ENCODE assay signal across 14 cellular contexts in genomic region chr3:183490211-183490601, GRCh38.
DNase-seq lines count a peak whose midpoint lies in the region; ATAC-seq, FAIRE-seq and TF ChIP-seq lines count a peak whose summit lies in the region.
"Had no signal": no experiment of that assay in that cellular context is flagged by ENCODE, and none has a peak within 500 bp of the region (broad histone marks: within the 10 kb centered on the region; RNA-seq: fewer than 3 reads in every experiment).

No MANE protein-coding gene starts in this region.

- peaks cover 14% of the 10 kb centered on the region for H3K4me1 Mint-ChIP-seq in activated naive CD4-positive, alpha-beta T cell treated with anti-CD3 and anti-CD28 coated beads for 36 hours (ENCODE audit: low read depth)
- H3K4me1 Mint-ChIP-seq in activated naive CD4-positive, alpha-beta T cell treated with anti-CD3 and anti-CD28 coated beads, Interleukin-2, amount 10 ng/mL, durations not matched to agents 7 days and 5 days, result peaks cover 22% of the 10 kb centered on the region
- no peaks in the 10 kb centered on the region for H3K4me1 Mint-ChIP-seq in activated CD8-positive, alpha-beta memory T cell treated with anti-CD3 and anti-CD28 coated beads, Interleukin-2, amount 10 ng/mL, durations not matched to agents 7 days and 5 days
- no peaks in the 10 kb centered on the region for H3K4me1 Mint-ChIP-seq in activated T-helper 2 cell treated with anti-CD3 and anti-CD28 coated beads, Interferon-gamma antibody, Interleukin-2, Interleukin-4, amounts not matched to agents 10 μg/mL and 5 μg/mL and 100 μg/mL, durations not matched to agents 14 hours and 24 hours and 36 hours (ENCODE audit: low read depth)
- H3K4me1 Mint-ChIP-seq: activated CD4-positive, alpha-beta memory T cell treated with anti-CD3 and anti-CD28 coated beads, Interleukin-2, amount 10 ng/mL, durations not matched to agents 7 days and 5 days had no signal

- H3K36me3 ChIP-seq in keratinocyte (ENCODE audit: control insufficient read depth in 2 of 2, extremely low read depth in 1 of 2, insufficient read depth in 2 of 2, low read length in 2 of 2) (no peaks in the 10 kb centered on the region), transverse colon (no peaks in the 10 kb centered on the region)
- H3K36me3 ChIP-seq: left ventricle myocardium inferior, tibial nerve had no signal

- CTCF ChIA-PET in activated naive CD4-positive, alpha-beta T cell treated with anti-CD3 and anti-CD28 coated beads for 36 hours (lab: Charles Lee), result interaction anchor here (1.1 to 1.4 kb wide), 2 partner anchors 10 to 61 kb away, joined by 4 to 7 read pairs; no protein-coding TSS in a partner anchor
- CTCF ChIA-PET in activated naive CD4-positive, alpha-beta T cell treated with anti-CD3 and anti-CD28 coated beads, Interleukin-2, amount 10 ng/mL, durations not matched to agents 7 days and 5 days (lab: Charles Lee), result interaction anchor here (1.0 kb wide), 1 partner anchor 74 kb away, joined by 3 read pairs; no protein-coding TSS in a partner anchor
- CTCF ChIA-PET in activated CD8-positive, alpha-beta memory T cell treated with anti-CD3 and anti-CD28 coated beads, Interleukin-2, amount 10 ng/mL, durations not matched to agents 7 days and 5 days (lab: Charles Lee), result interaction anchor here (1.2 to 2.0 kb wide), 2 partner anchors 10 to 12 kb away, joined by 3 to 6 read pairs; no protein-coding TSS in a partner anchor

- no peak for TF ChIP-seq EP300 in transverse colon (IDR thresholded peaks at IDR 0.05; ENCODE audit: low read depth)

- dilution Hi-C loops in keratinocyte (cut with MboI; ENCODE audit: extremely low pct_ligation_motif_present, low sequenced_read_pairs), result no loop called here

- no peak overlapping the region for H3K4me3 ChIP-seq in keratinocyte (ENCODE audit: control insufficient read depth in 2 of 3, extremely low read depth in 1 of 3, insufficient read depth in 2 of 3, low read depth in 1 of 3, low read length in 3 of 3)
- H3K4me3 ChIP-seq in transverse colon, result no peak overlapping the region
- H3K4me3 ChIP-seq: left ventricle myocardium inferior, tibial nerve had no signal

- no peak for FAIRE-seq in keratinocyte (lab: Jason Lieb, UNC)

- intact Hi-C loops in activated naive CD4-positive, alpha-beta T cell treated with anti-CD3 and anti-CD28 coated beads for 36 hours (cut with micrococcal nuclease), result loop anchor here (2.0 kb wide), 1 partner anchor 27 kb away; no protein-coding TSS in a partner anchor
- intact Hi-C loops in transverse colon (cut with DNase I; ENCODE audit: low total_unique reads), result no loop called here
- intact Hi-C loops in activated T-helper 2 cell treated with anti-CD3 and anti-CD28 coated beads, Interferon-gamma antibody, Interleukin-2, Interleukin-4, amounts not matched to agents 10 μg/mL and 5 μg/mL and 100 μg/mL, durations not matched to agents 14 hours and 24 hours and 36 hours (cut with micrococcal nuclease), result no loop called here

- no peaks in the 10 kb centered on the region for H3K9me3 ChIP-seq in keratinocyte (ENCODE audit: control insufficient read depth, low read depth, low read length)
- H3K9me3 ChIP-seq in transverse colon, result no peaks in the 10 kb centered on the region
- H3K9me3 ChIP-seq: left ventricle myocardium inferior, tibial nerve had no signal

- H3K36me3 Mint-ChIP-seq in activated naive CD4-positive, alpha-beta T cell treated with anti-CD3 and anti-CD28 coated beads for 36 hours (ENCODE audit: low read depth), result peaks cover 38% of the 10 kb centered on the region
- H3K36me3 Mint-ChIP-seq in activated naive CD4-positive, alpha-beta T cell treated with anti-CD3 and anti-CD28 coated beads, Interleukin-2, amount 10 ng/mL, durations not matched to agents 7 days and 5 days, result peaks cover 52% of the 10 kb centered on the region
- H3K36me3 Mint-ChIP-seq in activated CD8-positive, alpha-beta memory T cell treated with anti-CD3 and anti-CD28 coated beads, Interleukin-2, amount 10 ng/mL, durations not matched to agents 7 days and 5 days, result peaks cover 9% of the 10 kb centered on the region
- peaks cover 41% of the 10 kb centered on the region for H3K36me3 Mint-ChIP-seq in activated T-helper 2 cell treated with anti-CD3 and anti-CD28 coated beads, Interferon-gamma antibody, Interleukin-2, Interleukin-4, amounts not matched to agents 10 μg/mL and 5 μg/mL and 100 μg/mL, durations not matched to agents 14 hours and 24 hours and 36 hours (ENCODE audit: low read depth)

- no peaks in the 10 kb centered on the region for H4K20me1 ChIP-seq in keratinocyte (ENCODE audit: control insufficient read depth, extremely low read depth, insufficient read depth, low read length)

- WGBS in transverse colon (ENCODE audit: low coverage in 1 of 2), 2 donors, result 70 to 86% methylated on average over 6 to 9 of the region's 9 CpGs

- no peaks in the 10 kb centered on the region for H3K9me1 ChIP-seq in keratinocyte (ENCODE audit: control insufficient read depth, extremely low read depth, insufficient read depth, low read length)

- no peak for DNase-seq in activated naive CD4-positive, alpha-beta T cell treated with anti-CD3 and anti-CD28 coated beads for 36 hours
- DNase-seq in activated naive CD4-positive, alpha-beta T cell treated with anti-CD3 and anti-CD28 coated beads, Interleukin-2, amount 10 ng/mL, durations not matched to agents 7 days and 5 days, result no peak
- peak; percentile 18 for DNase-seq in activated CD8-positive, alpha-beta memory T cell treated with anti-CD3 and anti-CD28 coated beads, Interleukin-2, amount 10 ng/mL, durations not matched to agents 7 days and 5 days
- DNase-seq in keratinocyte (ENCODE audit: low read depth, low spot score), result no peak
- DNase-seq in transverse colon, result no peak
- no peak for DNase-seq in activated T-helper 2 cell treated with anti-CD3 and anti-CD28 coated beads, Interferon-gamma antibody, Interleukin-2, Interleukin-4, amounts not matched to agents 10 μg/mL and 5 μg/mL and 100 μg/mL, durations not matched to agents 14 hours and 24 hours and 36 hours (ENCODE audit: low spot score)
- DNase-seq in DMS 273 treated with DMSO at 0.1 percent for 48 hours (lab: John Stamatoyannopoulos, UW), result no peak
- DNase-seq: activated CD4-positive, alpha-beta memory T cell treated with anti-CD3 and anti-CD28 coated beads, Interleukin-2, amount 10 ng/mL, durations not matched to agents 7 days and 5 days; activated gamma-delta T cell treated with Interleukin-2 at 50 U/mL for 16 hours; left ventricle myocardium inferior; stimulated activated CD4-positive, alpha-beta T cell treated with anti-CD3 and anti-CD28 coated beads, Interleukin-4, amount 100 ng/mL, for 24 hours had no signal

- H3K9me3 Mint-ChIP-seq in activated naive CD4-positive, alpha-beta T cell treated with anti-CD3 and anti-CD28 coated beads for 36 hours, result no peaks in the 10 kb centered on the region
- no peaks in the 10 kb centered on the region for H3K9me3 Mint-ChIP-seq in activated naive CD4-positive, alpha-beta T cell treated with anti-CD3 and anti-CD28 coated beads, Interleukin-2, amount 10 ng/mL, durations not matched to agents 7 days and 5 days
- H3K9me3 Mint-ChIP-seq in activated CD8-positive, alpha-beta memory T cell treated with anti-CD3 and anti-CD28 coated beads, Interleukin-2, amount 10 ng/mL, durations not matched to agents 7 days and 5 days (ENCODE audit: low read depth), result no peaks in the 10 kb centered on the region
- H3K9me3 Mint-ChIP-seq in activated T-helper 2 cell treated with anti-CD3 and anti-CD28 coated beads, Interferon-gamma antibody, Interleukin-2, Interleukin-4, amounts not matched to agents 10 μg/mL and 5 μg/mL and 100 μg/mL, durations not matched to agents 14 hours and 24 hours and 36 hours, result no peaks in the 10 kb centered on the region
- H3K9me3 Mint-ChIP-seq: activated CD4-positive, alpha-beta memory T cell treated with anti-CD3 and anti-CD28 coated beads, Interleukin-2, amount 10 ng/mL, durations not matched to agents 7 days and 5 days; naive thymus-derived CD8-positive, alpha-beta T cell had no signal

- in situ Hi-C loops in transverse colon (cut with MboI; ENCODE audit: low pct_ligation_motif_present in 1 of 4, low pct_unique_long_range_greater_than_20kb in 1 of 4, low sequenced_read_pairs in 3 of 4), result no loop called here

- H3K27ac ChIP-seq in keratinocyte (ENCODE audit: control insufficient read depth, insufficient read depth, low read length) (peak overlapping the region; percentile 2), transverse colon (peak overlapping the region; percentile 43 to 82 (median 64))
- H3K27ac ChIP-seq: left ventricle myocardium inferior, tibial nerve had no signal

- peaks cover 49% of the 10 kb centered on the region for H3K4me1 ChIP-seq in keratinocyte (ENCODE audit: control insufficient read depth, extremely low read depth, insufficient read depth, low read length)
- H3K4me1 ChIP-seq in transverse colon, result peaks cover 0 to 19% (median 5%) of the 10 kb centered on the region in 4 donors
- H3K4me1 ChIP-seq: tibial nerve had no signal

- peak overlapping the region; percentile 69 for H3K27ac Mint-ChIP-seq in activated naive CD4-positive, alpha-beta T cell treated with anti-CD3 and anti-CD28 coated beads for 36 hours
- H3K27ac Mint-ChIP-seq in activated naive CD4-positive, alpha-beta T cell treated with anti-CD3 and anti-CD28 coated beads, Interleukin-2, amount 10 ng/mL, durations not matched to agents 7 days and 5 days, result no peak overlapping the region
- no peak overlapping the region for H3K27ac Mint-ChIP-seq in activated CD8-positive, alpha-beta memory T cell treated with anti-CD3 and anti-CD28 coated beads, Interleukin-2, amount 10 ng/mL, durations not matched to agents 7 days and 5 days
- no peak overlapping the region for H3K27ac Mint-ChIP-seq in activated T-helper 2 cell treated with anti-CD3 and anti-CD28 coated beads, Interferon-gamma antibody, Interleukin-2, Interleukin-4, amounts not matched to agents 10 μg/mL and 5 μg/mL and 100 μg/mL, durations not matched to agents 14 hours and 24 hours and 36 hours
- H3K27ac Mint-ChIP-seq: activated CD4-positive, alpha-beta memory T cell treated with anti-CD3 and anti-CD28 coated beads, Interleukin-2, amount 10 ng/mL, durations not matched to agents 7 days and 5 days had no signal

- H2AFZ ChIP-seq in keratinocyte (ENCODE audit: control insufficient read depth, low read length), result no peak overlapping the region

- no peak overlapping the region for H3K4me2 ChIP-seq in keratinocyte (ENCODE audit: control insufficient read depth, extremely low read depth, insufficient read depth, low read depth, low read length)

- no peak overlapping the region for H3K9ac ChIP-seq in keratinocyte (ENCODE audit: control insufficient read depth, extremely low read depth, insufficient read depth, low read length)

- H3K27me3 ChIP-seq in keratinocyte (ENCODE audit: control insufficient read depth, extremely low read depth, insufficient read depth, low read length), result no peaks in the 10 kb centered on the region
- H3K27me3 ChIP-seq in transverse colon, result no peaks in the 10 kb centered on the region
- H3K27me3 ChIP-seq: tibial nerve had no signal

- TF ChIP-seq CTCF in keratinocyte (optimal IDR thresholded peaks at IDR 0.05 in 1 of 3, IDR thresholded peaks at IDR 0.05 in 1 of 3, conservative IDR thresholded peaks at IDR 0.05 in 1 of 3; ENCODE audit: extremely low read depth in 1 of 3, insufficient read depth in 2 of 3, low read length in 3 of 3) (no peak), transverse colon (IDR thresholded peaks at IDR 0.05) (peak in 1 of 5 experiments; percentile 38)

- no peak for TF ChIP-seq POLR2A in transverse colon (IDR thresholded peaks at IDR 0.05)

- no peaks in the 10 kb centered on the region for H3K27me3 Mint-ChIP-seq in activated naive CD4-positive, alpha-beta T cell treated with anti-CD3 and anti-CD28 coated beads for 36 hours (ENCODE audit: low read depth)
- no peaks in the 10 kb centered on the region for H3K27me3 Mint-ChIP-seq in activated naive CD4-positive, alpha-beta T cell treated with anti-CD3 and anti-CD28 coated beads, Interleukin-2, amount 10 ng/mL, durations not matched to agents 7 days and 5 days
- no peaks in the 10 kb centered on the region for H3K27me3 Mint-ChIP-seq in activated CD8-positive, alpha-beta memory T cell treated with anti-CD3 and anti-CD28 coated beads, Interleukin-2, amount 10 ng/mL, durations not matched to agents 7 days and 5 days
- no peaks in the 10 kb centered on the region for H3K27me3 Mint-ChIP-seq in activated T-helper 2 cell treated with anti-CD3 and anti-CD28 coated beads, Interferon-gamma antibody, Interleukin-2, Interleukin-4, amounts not matched to agents 10 μg/mL and 5 μg/mL and 100 μg/mL, durations not matched to agents 14 hours and 24 hours and 36 hours (ENCODE audit: low read depth)
- H3K27me3 Mint-ChIP-seq: activated CD4-positive, alpha-beta memory T cell treated with anti-CD3 and anti-CD28 coated beads, Interleukin-2, amount 10 ng/mL, durations not matched to agents 7 days and 5 days; naive thymus-derived CD8-positive, alpha-beta T cell had no signal

- ATAC-seq in activated CD8-positive, alpha-beta memory T cell treated with anti-CD3 and anti-CD28 coated beads, Interleukin-2, amount 10 ng/mL, durations not matched to agents 7 days and 5 days, result no peak
- no peak for ATAC-seq in GM18858 (IDR thresholded peaks at IDR 0.05; ENCODE audit: unreplicated experiment)
- ATAC-seq: naive thymus-derived CD8-positive, alpha-beta T cell had no signal

- H3K79me2 ChIP-seq in keratinocyte (ENCODE audit: control insufficient read depth, insufficient read depth, low read length), result no peaks in the 10 kb centered on the region

- no peak overlapping the region for H3K4me3 Mint-ChIP-seq in activated naive CD4-positive, alpha-beta T cell treated with anti-CD3 and anti-CD28 coated beads for 36 hours
- no peak overlapping the region for H3K4me3 Mint-ChIP-seq in activated naive CD4-positive, alpha-beta T cell treated with anti-CD3 and anti-CD28 coated beads, Interleukin-2, amount 10 ng/mL, durations not matched to agents 7 days and 5 days
- no peak overlapping the region for H3K4me3 Mint-ChIP-seq in activated CD8-positive, alpha-beta memory T cell treated with anti-CD3 and anti-CD28 coated beads, Interleukin-2, amount 10 ng/mL, durations not matched to agents 7 days and 5 days
- H3K4me3 Mint-ChIP-seq in activated T-helper 2 cell treated with anti-CD3 and anti-CD28 coated beads, Interferon-gamma antibody, Interleukin-2, Interleukin-4, amounts not matched to agents 10 μg/mL and 5 μg/mL and 100 μg/mL, durations not matched to agents 14 hours and 24 hours and 36 hours (ENCODE audit: low read depth), result no peak overlapping the region
- H3K4me3 Mint-ChIP-seq: activated CD4-positive, alpha-beta memory T cell treated with anti-CD3 and anti-CD28 coated beads, Interleukin-2, amount 10 ng/mL, durations not matched to agents 7 days and 5 days had no signal
